3 cellular contexts compared by ENCODE assay signal in the genomic region with DNA sequence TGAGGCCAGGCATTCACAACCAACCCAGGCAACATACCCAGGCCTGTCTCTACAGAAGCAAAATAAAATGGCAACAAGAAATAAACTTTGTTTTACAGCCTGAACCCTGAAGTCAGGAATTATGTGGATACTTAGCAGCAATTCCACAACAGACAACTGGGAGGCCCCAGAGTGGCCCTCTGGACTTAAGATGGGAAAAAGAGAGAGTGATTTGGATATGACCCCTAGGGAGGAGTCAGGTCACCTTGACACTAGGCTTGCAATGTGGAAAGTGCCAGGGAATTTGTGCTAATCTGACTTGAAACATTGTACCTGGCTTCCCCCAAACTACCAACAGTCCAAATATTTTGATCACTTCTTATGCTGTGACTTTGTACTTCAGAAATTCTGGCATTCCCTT.
TF ChIP-seq lines count a peak whose summit lies in the region.

No MANE protein-coding gene starts in this region.

TF ChIP-seq in HCT116, 20 proteins besides CTCF, POLR2A, EP300 and RAD21:
- TF ChIP-seq, protein P1, sequence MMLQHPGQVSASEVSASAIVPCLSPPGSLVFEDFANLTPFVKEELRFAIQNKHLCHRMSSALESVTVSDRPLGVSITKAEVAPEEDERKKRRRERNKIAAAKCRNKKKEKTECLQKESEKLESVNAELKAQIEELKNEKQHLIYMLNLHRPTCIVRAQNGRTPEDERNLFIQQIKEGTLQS (IDR thresholded peaks at IDR 0.05) = no peak
- TF ChIP-seq CBX3 (IDR thresholded peaks at IDR 0.05; ENCODE audit: low read depth) (no peak), FOSL1 (IDR thresholded peaks at IDR 0.05; ENCODE audit: low read depth) (no peak), ZNF274 (IDR thresholded peaks at IDR 0.05; ENCODE audit: low read depth, low read length) (no peak), SIN3A (IDR thresholded peaks at IDR 0.05; ENCODE audit: low read depth) (no peak), ZFX (IDR thresholded peaks at IDR 0.05) (no peak)

TF ChIP-seq in H1, 55 proteins besides CTCF, POLR2A, EP300 and RAD21:
- TF ChIP-seq, protein P2, sequence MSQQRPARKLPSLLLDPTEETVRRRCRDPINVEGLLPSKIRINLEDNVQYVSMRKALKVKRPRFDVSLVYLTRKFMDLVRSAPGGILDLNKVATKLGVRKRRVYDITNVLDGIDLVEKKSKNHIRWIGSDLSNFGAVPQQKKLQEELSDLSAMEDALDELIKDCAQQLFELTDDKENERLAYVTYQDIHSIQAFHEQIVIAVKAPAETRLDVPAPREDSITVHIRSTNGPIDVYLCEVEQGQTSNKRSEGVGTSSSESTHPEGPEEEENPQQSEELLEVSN (IDR thresholded peaks at IDR 0.05) = no peak
- TF ChIP-seq BCL11A (IDR thresholded peaks at IDR 0.05; ENCODE audit: low read depth in 2 of 2, low read length in 2 of 2) (no peak), SP4 (IDR thresholded peaks at IDR 0.05; ENCODE audit: low read length) (no peak), POLR2AphosphoS5 (IDR thresholded peaks at IDR 0.05; ENCODE audit: low read depth, low read length) (no peak), RBBP5 (IDR thresholded peaks at IDR 0.05; ENCODE audit: borderline replicate concordance, low read depth, low read length) (no peak), RNF2 (IDR thresholded peaks at IDR 0.05; ENCODE audit: borderline replicate concordance, low read depth, low read length, missing control alignments, poor library complexity, severe bottlenecking) (no peak), SIRT6 (IDR thresholded peaks at IDR 0.05; ENCODE audit: low read length) (no peak), NRF1 (IDR thresholded peaks at IDR 0.05; ENCODE audit: low read depth, low read length) (no peak), PHF8 (conservative IDR thresholded peaks at IDR 0.05; ENCODE audit: low read depth, low read length) (no peak), NANOG (IDR thresholded peaks at IDR 0.05; ENCODE audit: insufficient read depth, low read depth, low read length, poor library complexity, severe bottlenecking) (no peak), ASH2L (IDR thresholded peaks at IDR 0.05; ENCODE audit: low read length) (no peak), SIX5 (IDR thresholded peaks at IDR 0.05; ENCODE audit: low read depth, low read length) (no peak)
- TF ChIP-seq, protein P3, sequence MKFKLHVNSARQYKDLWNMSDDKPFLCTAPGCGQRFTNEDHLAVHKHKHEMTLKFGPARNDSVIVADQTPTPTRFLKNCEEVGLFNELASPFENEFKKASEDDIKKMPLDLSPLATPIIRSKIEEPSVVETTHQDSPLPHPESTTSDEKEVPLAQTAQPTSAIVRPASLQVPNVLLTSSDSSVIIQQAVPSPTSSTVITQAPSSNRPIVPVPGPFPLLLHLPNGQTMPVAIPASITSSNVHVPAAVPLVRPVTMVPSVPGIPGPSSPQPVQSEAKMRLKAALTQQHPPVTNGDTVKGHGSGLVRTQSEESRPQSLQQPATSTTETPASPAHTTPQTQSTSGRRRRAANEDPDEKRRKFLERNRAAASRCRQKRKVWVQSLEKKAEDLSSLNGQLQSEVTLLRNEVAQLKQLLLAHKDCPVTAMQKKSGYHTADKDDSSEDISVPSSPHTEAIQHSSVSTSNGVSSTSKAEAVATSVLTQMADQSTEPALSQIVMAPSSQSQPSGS (IDR thresholded peaks at IDR 0.05; ENCODE audit: low read length) = no peak
- TF ChIP-seq, protein P4, sequence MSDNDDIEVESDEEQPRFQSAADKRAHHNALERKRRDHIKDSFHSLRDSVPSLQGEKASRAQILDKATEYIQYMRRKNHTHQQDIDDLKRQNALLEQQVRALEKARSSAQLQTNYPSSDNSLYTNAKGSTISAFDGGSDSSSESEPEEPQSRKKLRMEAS (IDR thresholded peaks at IDR 0.05) = no peak

TF ChIP-seq in HEK293T, 16 proteins besides CTCF, POLR2A, EP300 and RAD21:
- TF ChIP-seq L3MBTL2 (conservative IDR thresholded peaks at IDR 0.05) (no peak), CTBP1 (IDR thresholded peaks at IDR 0.05; ENCODE audit: borderline replicate concordance) (no peak), ZNF384 (IDR thresholded peaks at IDR 0.05) (no peak), LEF1 (IDR thresholded peaks at IDR 0.05; ENCODE audit: borderline replicate concordance) (no peak), SUZ12 (IDR thresholded peaks at IDR 0.05) (no peak), ARNT (IDR thresholded peaks at IDR 0.05) (no peak), FOXA1 (IDR thresholded peaks at IDR 0.05) (no peak), NFRKB (IDR thresholded peaks at IDR 0.05) (no peak)
- TF ChIP-seq, protein P5, sequence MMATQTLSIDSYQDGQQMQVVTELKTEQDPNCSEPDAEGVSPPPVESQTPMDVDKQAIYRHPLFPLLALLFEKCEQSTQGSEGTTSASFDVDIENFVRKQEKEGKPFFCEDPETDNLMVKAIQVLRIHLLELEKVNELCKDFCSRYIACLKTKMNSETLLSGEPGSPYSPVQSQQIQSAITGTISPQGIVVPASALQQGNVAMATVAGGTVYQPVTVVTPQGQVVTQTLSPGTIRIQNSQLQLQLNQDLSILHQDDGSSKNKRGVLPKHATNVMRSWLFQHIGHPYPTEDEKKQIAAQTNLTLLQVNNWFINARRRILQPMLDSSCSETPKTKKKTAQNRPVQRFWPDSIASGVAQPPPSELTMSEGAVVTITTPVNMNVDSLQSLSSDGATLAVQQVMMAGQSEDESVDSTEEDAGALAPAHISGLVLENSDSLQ (IDR thresholded peaks at IDR 0.05) = no peak
TF ChIP-seq in HEK293T: peak in this region for 0.
